In genomic region chr12:117095191-117095590, GRCh38 we compare ENCODE assay signal across 2 cellular contexts. TPM values are rescaled to one million over a fixed set of nuclear protein-coding genes. Genes with fewer than 3 reads are reported as not detected.
"Had no signal": no experiment of that assay in that cellular context is flagged by ENCODE, and none has a peak within 500 bp of the region (broad histone marks: within the 10 kb centered on the region; RNA-seq: fewer than 3 reads in every experiment).

No MANE protein-coding gene starts in this region.

RNA-seq across cellular contexts. Expression of gene TESC, which starts 4.0 kb away (rescaled TPM):
- total RNA-seq: MCF 10A, SJSA1 had no signal
